In the genomic region with DNA sequence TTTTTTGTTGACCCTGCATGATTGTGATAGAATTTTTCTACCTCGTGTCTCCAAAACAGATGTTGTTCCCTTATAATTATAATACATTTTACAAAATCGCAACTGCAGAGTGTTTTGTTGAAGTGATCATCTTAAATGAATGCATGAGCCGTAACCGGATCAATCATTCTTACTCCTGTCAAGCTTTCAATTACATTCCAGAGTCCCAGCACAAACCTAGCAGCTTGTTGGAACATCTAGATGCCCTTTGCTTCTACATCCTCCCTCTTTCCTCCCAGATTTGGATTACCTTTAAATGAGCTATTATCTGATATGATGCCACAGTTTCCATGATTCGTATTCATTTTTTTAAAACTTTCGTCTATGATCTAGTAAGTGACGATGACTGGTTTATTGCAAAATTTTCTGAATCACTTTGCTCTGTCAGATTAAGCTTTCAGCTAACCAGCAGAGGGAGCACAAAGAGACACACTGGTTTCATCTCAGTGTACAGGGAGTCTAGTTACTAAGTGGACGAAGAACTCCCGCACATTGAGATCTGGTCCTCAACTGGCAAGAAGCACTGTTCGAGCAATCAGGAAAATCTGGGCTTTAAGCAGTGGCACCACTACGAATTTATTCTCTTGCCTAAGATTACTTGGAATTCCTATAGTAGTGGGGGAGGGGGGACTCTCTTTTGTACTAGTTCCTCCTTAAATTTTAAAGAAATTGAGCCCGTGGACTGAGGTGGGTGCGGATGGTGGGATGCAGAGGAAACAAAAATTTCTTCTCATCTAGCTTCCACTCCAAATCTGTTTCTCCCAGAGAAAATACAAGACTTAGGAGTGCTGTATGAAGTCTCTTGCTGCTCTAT, we compare ENCODE assay signal across 8 cellular contexts. TPM values are rescaled to one million over a fixed set of nuclear protein-coding genes. Genes with fewer than 3 reads are reported as not detected.
DNase-seq lines count a peak whose midpoint lies in the region; ATAC-seq and TF ChIP-seq lines count a peak whose summit lies in the region.

No MANE protein-coding gene starts in this region.

- peaks cover 3% of the 10 kb centered on the region for H3K27me3 ChIP-seq in suprapubic skin

- H3K4me3 ChIP-seq in LNCaP clone FGC (ENCODE audit: low read depth, low read length) (no peak overlapping the region), suprapubic skin (no peak overlapping the region)

- DNase-seq in activated gamma-delta T cell treated with Interleukin-2 at 50 U/mL for 16 hours (peak; percentile 16), activated gamma-delta T cell (lab: John Stamatoyannopoulos, UW) (no peak), LNCaP clone FGC (ENCODE audit: low read depth) (peak; percentile 51), RKO (ENCODE audit: low spot score) (peak; percentile 92), cerebellar cortex (ENCODE audit: low spot score) (peak; percentile 53), left colon (no peak), suprapubic skin (ENCODE audit: low spot score in 2 of 2) (no peak)

- WGBS in suprapubic skin = 31% methylated on average over 13 of the region's 13 CpGs

- no peak for TF ChIP-seq POLR2A in suprapubic skin (IDR thresholded peaks at IDR 0.05)

- peak; percentile 77 for TF ChIP-seq CTCF in LNCaP clone FGC (IDR thresholded peaks at IDR 0.05; ENCODE audit: control insufficient read depth, extremely low read depth, insufficient read depth)
- peak; percentile 46 to 67 for TF ChIP-seq CTCF in suprapubic skin (IDR thresholded peaks at IDR 0.05)

- peaks cover 8% of the 10 kb centered on the region for H3K4me1 ChIP-seq in suprapubic skin

- no peak for TF ChIP-seq EP300 in suprapubic skin (IDR thresholded peaks at IDR 0.05)

- no peak overlapping the region for H3K27ac ChIP-seq in suprapubic skin

- ATAC-seq in GM21786 (IDR thresholded peaks at IDR 0.05; ENCODE audit: unreplicated experiment) (peak; percentile 86), left colon (peak; percentile 77)

- intact Hi-C loops in left colon (cut with DNase I, micrococcal nuclease) = loop anchor here in 1 of 2 donors (5.0 kb wide), 1 partner anchor 171 kb away; no protein-coding TSS in a partner anchor

- H3K36me3 ChIP-seq in suprapubic skin = no peaks in the 10 kb centered on the region

- H3K9me3 ChIP-seq in suprapubic skin = no peaks in the 10 kb centered on the region

RNA-seq across cellular contexts. Expression of gene TSHR, which starts 40.9 kb away (rescaled TPM):
- total RNA-seq in left colon (under 1 TPM in 1 of 2 donors, not detected in 1; 0.22 TPM), suprapubic skin (not detected)

RNA-seq across cellular contexts. Expression of gene CEP128, which starts 54.7 kb away (rescaled TPM):
- total RNA-seq in left colon = 1 to 10 TPM; 2.7 to 5.6 TPM
- 10 to 100 TPM in 3 of 4 donors, 1 to 10 TPM in 1; 7.4 to 30.4 (median 11.7) TPM for total RNA-seq in suprapubic skin

Comparison
In these comparisons a context has a peak if more than half of its experiments do, and no peak if none do; other contexts are left out.
1. DNase-seq: peak in activated gamma-delta T cell treated with Interleukin-2 at 50 U/mL for 16 hours (single experiment), LNCaP clone FGC (single experiment), RKO (single experiment) and cerebellar cortex (single experiment); none in activated gamma-delta T cell (single experiment), left colon (0 of 2) and suprapubic skin (0 of 2).